14 cellular contexts compared by ENCODE assay signal in genomic region chr22:44372611-44373010, GRCh38. TPM values are rescaled to one million over a fixed set of nuclear protein-coding genes. Genes with fewer than 3 reads are reported as not detected.
A peak's percentile ranks its signal among the peaks of the same experiment; 100 is the strongest.
DNase-seq lines count a peak whose midpoint lies in the region; ATAC-seq and TF ChIP-seq lines count a peak whose summit lies in the region.
"Had no signal": no experiment of that assay in that cellular context is flagged by ENCODE, and none has a peak within 500 bp of the region (broad histone marks: within the 10 kb centered on the region; RNA-seq: fewer than 3 reads in every experiment).

No MANE protein-coding gene starts in this region.

- H3K9me3 ChIP-seq in BE2C, result no peaks in the 10 kb centered on the region; the same call in 1 of the 2 replicates
- H3K9me3 ChIP-seq in HEK293 (ENCODE audit: control insufficient read depth, insufficient read depth, low read depth, low read length), result peaks cover under 1% of the 10 kb centered on the region; the same call in 1 of the 2 replicates
- peaks cover 0 to 35% (median 30%) of the 10 kb centered on the region in 8 donors for H3K9me3 ChIP-seq in spleen
- no peaks in the 10 kb centered on the region for H3K9me3 ChIP-seq in CD8-positive, alpha-beta T cell (ENCODE audit: low read length)
- H3K9me3 ChIP-seq in effector memory CD4-positive, alpha-beta T cell (ENCODE audit: control insufficient read depth, low read length), result no peaks in the 10 kb centered on the region

- intact Hi-C loops in spleen (cut with DNase I; ENCODE audit: low total_unique reads), result no loop called here
- intact Hi-C loops in CD8-positive, alpha-beta T cell (cut with DNase I, micrococcal nuclease), result no loop called here

- H3K4me1 ChIP-seq in BE2C (no peaks in the 10 kb centered on the region), HEK293 (ENCODE audit: control insufficient read depth, insufficient read depth, low read length) (no peaks in the 10 kb centered on the region), spleen (no peaks in the 10 kb centered on the region)
- H3K4me1 ChIP-seq in CD8-positive, alpha-beta T cell (ENCODE audit: insufficient read depth, low read length), result no peaks in the 10 kb centered on the region
- no peaks in the 10 kb centered on the region for H3K4me1 ChIP-seq in effector memory CD4-positive, alpha-beta T cell (ENCODE audit: control insufficient read depth, insufficient read depth, low read length, poor library complexity, severe bottlenecking)
- H3K4me1 ChIP-seq: A549 had no signal

- 69 to 82% (median 71%) methylated on average over 3 to 4 of the region's 4 CpGs for WGBS in spleen, 5 donors

- no peak overlapping the region for H3K4me3 Mint-ChIP-seq in CD8-positive, alpha-beta T cell
- H3K4me3 Mint-ChIP-seq: CD14-positive monocyte, IgD-negative memory B cell had no signal

- H3K27me3 ChIP-seq in BE2C (peaks cover under 1% of the 10 kb centered on the region; the same call in 1 of the 2 replicates), spleen (replicated peaks in 1 of 7) (no peaks in the 10 kb centered on the region)
- no peaks in the 10 kb centered on the region for H3K27me3 ChIP-seq in CD8-positive, alpha-beta T cell (ENCODE audit: insufficient read depth, low read length)
- H3K27me3 ChIP-seq in effector memory CD4-positive, alpha-beta T cell (replicated peaks; ENCODE audit: control insufficient read depth, insufficient read depth, low read length, poor library complexity, severe bottlenecking), result no peaks in the 10 kb centered on the region

- H3K36me3 Mint-ChIP-seq in CD8-positive, alpha-beta T cell, result no peaks in the 10 kb centered on the region
- H3K36me3 Mint-ChIP-seq: CD14-positive monocyte had no signal

- no peak for TF ChIP-seq CTCF in BE2C (IDR thresholded peaks at IDR 0.05; ENCODE audit: low read depth, low read length)
- TF ChIP-seq CTCF in HEK293 (tag by site-specific recombination; IDR thresholded peaks at IDR 0.05), result no peak
- no peak for TF ChIP-seq CTCF in coronary artery (IDR thresholded peaks at IDR 0.05)
- no peak for TF ChIP-seq CTCF in spleen (IDR thresholded peaks at IDR 0.05 in 8 of 11, conservative IDR thresholded peaks at IDR 0.05 in 3 of 11)
- no peak for TF ChIP-seq CTCF in CD8-positive, alpha-beta T cell (IDR thresholded peaks at IDR 0.05)

- no peak overlapping the region for H3K27ac ChIP-seq in HEK293 (ENCODE audit: extremely low read depth, low read depth, low read length)
- H3K27ac ChIP-seq in coronary artery, result no peak overlapping the region
- no peak overlapping the region for H3K27ac ChIP-seq in spleen
- H3K27ac ChIP-seq in CD8-positive, alpha-beta T cell (ENCODE audit: low read depth, low read length), result no peak overlapping the region
- no peak overlapping the region for H3K27ac ChIP-seq in effector memory CD4-positive, alpha-beta T cell (ENCODE audit: insufficient read depth, low read length, poor library complexity, severe bottlenecking)
- H3K27ac ChIP-seq: A549, GM23248 had no signal

- H3K9me3 Mint-ChIP-seq in CD8-positive, alpha-beta T cell, result peaks cover 22% of the 10 kb centered on the region

- peaks cover 9% of the 10 kb centered on the region for H3K27me3 Mint-ChIP-seq in CD8-positive, alpha-beta T cell (ENCODE audit: low read depth)

- CTCF ChIA-PET in HEK293 (lab: Yijun Ruan, JAX), result interaction anchor here (0.6 kb wide), 2 partner anchors 114 to 287 kb away, joined by 3 read pairs; no protein-coding TSS in a partner anchor
- CTCF ChIA-PET in CD8-positive, alpha-beta T cell (lab: Charles Lee), result no interaction called here

- H3K4me1 Mint-ChIP-seq in CD8-positive, alpha-beta T cell (ENCODE audit: low read depth), result no peaks in the 10 kb centered on the region
- H3K4me1 Mint-ChIP-seq: CD14-positive monocyte, IgD-negative memory B cell had no signal

- no peak overlapping the region for H3K4me3 ChIP-seq in BE2C (ENCODE audit: low read depth, low read length)
- H3K4me3 ChIP-seq in HEK293 (ENCODE audit: low read depth, low read length), result no peak overlapping the region
- H3K4me3 ChIP-seq in coronary artery, result no peak overlapping the region
- no peak overlapping the region for H3K4me3 ChIP-seq in spleen
- no peak overlapping the region for H3K4me3 ChIP-seq in CD8-positive, alpha-beta T cell (ENCODE audit: low read depth, low read length)
- H3K4me3 ChIP-seq in effector memory CD4-positive, alpha-beta T cell (ENCODE audit: insufficient read depth, low read depth, low read length, poor library complexity, severe bottlenecking), result no peak overlapping the region
- H3K4me3 ChIP-seq: A549, GM12878, GM23248 had no signal

- no peaks in the 10 kb centered on the region for H3K36me3 ChIP-seq in BE2C
- H3K36me3 ChIP-seq in HEK293 (ENCODE audit: control insufficient read depth in 2 of 2, insufficient read depth in 1 of 2, low read length in 2 of 2), result no peaks in the 10 kb centered on the region
- H3K36me3 ChIP-seq in spleen, result no peaks in the 10 kb centered on the region
- H3K36me3 ChIP-seq in CD8-positive, alpha-beta T cell (ENCODE audit: insufficient read depth, low read length), result no peaks in the 10 kb centered on the region
- H3K36me3 ChIP-seq in effector memory CD4-positive, alpha-beta T cell (ENCODE audit: control insufficient read depth, insufficient read depth, low read length), result no peaks in the 10 kb centered on the region

- no peak for TF ChIP-seq POLR2A in spleen (IDR thresholded peaks at IDR 0.05)

- H3K27ac Mint-ChIP-seq in CD8-positive, alpha-beta T cell, result no peak overlapping the region
- H3K27ac Mint-ChIP-seq: IgD-negative memory B cell had no signal

- POLR2A ChIA-PET in HEK293 (lab: Yijun Ruan, JAX), result no interaction called here
- POLR2A ChIA-PET in CD8-positive, alpha-beta T cell (lab: Charles Lee), result no interaction called here

- DNase-seq in BE2C (peak; percentile 3), coronary artery (ENCODE audit: low spot score) (peak; percentile 45), spleen (peak; percentile 15)
- DNase-seq in CD8-positive, alpha-beta T cell, result no peak
- DNase-seq in effector memory CD4-positive, alpha-beta T cell, result no peak
- DNase-seq: GM23248, H7 had no signal

- no peak for ATAC-seq in HG03565 (IDR thresholded peaks at IDR 0.05; ENCODE audit: unreplicated experiment)
- no peak for ATAC-seq in CD8-positive, alpha-beta T cell
- ATAC-seq: A549, GM12878 had no signal

TF ChIP-seq in HEK293, 187 proteins besides CTCF, POLR2A, EP300 and RAD21:
- TF ChIP-seq ZNF571 (tag by site-specific recombination; IDR thresholded peaks at IDR 0.05) (no peak), ZFP3 (tag by site-specific recombination; IDR thresholded peaks at IDR 0.05; ENCODE audit: low read depth) (peak; percentile 62), GLIS2 (tag by site-specific recombination; IDR thresholded peaks at IDR 0.05) (no peak), ZBTB10 (tag by site-specific recombination; IDR thresholded peaks at IDR 0.05) (no peak)
- TF ChIP-seq, protein P1, sequence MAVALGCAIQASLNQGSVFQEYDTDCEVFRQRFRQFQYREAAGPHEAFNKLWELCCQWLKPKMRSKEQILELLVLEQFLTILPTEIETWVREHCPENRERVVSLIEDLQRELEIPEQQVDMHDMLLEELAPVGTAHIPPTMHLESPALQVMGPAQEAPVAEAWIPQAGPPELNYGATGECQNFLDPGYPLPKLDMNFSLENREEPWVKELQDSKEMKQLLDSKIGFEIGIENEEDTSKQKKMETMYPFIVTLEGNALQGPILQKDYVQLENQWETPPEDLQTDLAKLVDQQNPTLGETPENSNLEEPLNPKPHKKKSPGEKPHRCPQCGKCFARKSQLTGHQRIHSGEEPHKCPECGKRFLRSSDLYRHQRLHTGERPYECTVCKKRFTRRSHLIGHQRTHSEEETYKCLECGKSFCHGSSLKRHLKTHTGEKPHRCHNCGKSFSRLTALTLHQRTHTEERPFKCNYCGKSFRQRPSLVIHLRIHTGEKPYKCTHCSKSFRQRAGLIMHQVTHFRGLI (tag by site-specific recombination; IDR thresholded peaks at IDR 0.05), result no peak
- TF ChIP-seq, protein P2, sequence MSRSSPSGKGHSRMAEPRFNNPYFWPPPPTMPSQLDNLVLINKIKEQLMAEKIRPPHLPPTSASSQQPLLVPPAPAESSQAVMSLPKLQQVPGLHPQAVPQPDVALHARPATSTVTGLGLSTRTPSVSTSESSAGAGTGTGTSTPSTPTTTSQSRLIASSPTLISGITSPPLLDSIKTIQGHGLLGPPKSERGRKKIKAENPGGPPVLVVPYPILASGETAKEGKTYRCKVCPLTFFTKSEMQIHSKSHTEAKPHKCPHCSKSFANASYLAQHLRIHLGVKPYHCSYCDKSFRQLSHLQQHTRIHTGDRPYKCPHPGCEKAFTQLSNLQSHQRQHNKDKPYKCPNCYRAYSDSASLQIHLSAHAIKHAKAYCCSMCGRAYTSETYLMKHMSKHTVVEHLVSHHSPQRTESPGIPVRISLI (tag by site-specific recombination; IDR thresholded peaks at IDR 0.05), result no peak

RNA-seq across cellular contexts. Expression of gene SHISAL1, which starts 59.9 kb away (rescaled TPM):
- not detected for polyA plus RNA-seq in BE2C (2012; ENCODE audit: insufficient read depth, insufficient read length, low read depth)
- total RNA-seq in spleen, result under 1 TPM; 0.11 to 0.47 (median 0.26) TPM
- polyA plus RNA-seq in spleen, result under 1 TPM; 0.10 to 0.35 (median 0.15) TPM
- not detected for total RNA-seq in CD8-positive, alpha-beta T cell
- total RNA-seq: GM12878, HT-29 had no signal
- polyA plus RNA-seq: CD14-positive monocyte, GM12878, IgD-negative memory B cell had no signal

Comparison
In these comparisons a context has a peak if more than half of its experiments do, and no peak if none do; other contexts are left out.
1. DNase-seq: peak in BE2C (single experiment), coronary artery (single experiment) and spleen (single experiment); none in CD8-positive, alpha-beta T cell (0 of 7) and effector memory CD4-positive, alpha-beta T cell (0 of 3).